In the genomic region with DNA sequence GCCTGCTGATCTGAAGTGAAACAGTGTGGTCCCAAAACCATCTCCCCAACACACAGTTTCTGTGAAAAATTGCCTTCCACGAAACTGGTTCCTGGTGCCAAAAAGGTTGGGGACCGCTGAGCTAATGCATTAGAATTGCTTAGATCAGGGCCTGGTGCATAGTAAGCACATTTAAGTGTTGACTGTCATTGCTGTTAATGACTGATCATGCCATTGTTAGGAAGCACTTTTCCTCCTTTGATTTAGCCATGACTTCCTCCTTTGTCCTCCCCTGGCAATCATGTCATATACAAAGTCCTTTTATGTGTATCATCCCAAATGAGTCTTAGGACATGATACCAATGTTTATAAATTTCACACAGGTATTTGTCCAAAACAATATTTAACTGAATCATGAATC, we compare ENCODE assay signal across 18 cellular contexts.
DNase-seq lines count a peak whose midpoint lies in the region; ATAC-seq, FAIRE-seq and TF ChIP-seq lines count a peak whose summit lies in the region.
"Had no signal": no experiment of that assay in that cellular context is flagged by ENCODE, and none has a peak within 500 bp of the region (broad histone marks: within the 10 kb centered on the region; RNA-seq: fewer than 3 reads in every experiment).

No MANE protein-coding gene starts in this region.

- POLR2A ChIA-PET in K562 (lab: Yijun Ruan, JAX) = interaction anchor here (1.7 kb wide), 1 partner anchor 145 kb away, joined by 5 read pairs; no protein-coding TSS in a partner anchor
- POLR2A ChIA-PET in HepG2 (lab: Yijun Ruan, JAX) = no interaction called here

- intact Hi-C loops in K562 (cut with micrococcal nuclease) (loop anchor here (5.0 kb wide), 1 partner anchor 195 kb away; no protein-coding TSS in a partner anchor), HepG2 (cut with micrococcal nuclease; ENCODE audit: unreplicated experiment) (loop anchor here (10.0 kb wide), 4 partner anchors 83 to 673 kb away; a partner anchor contains a TSS)

- H3K27ac ChIP-seq in HL-60 (replicated peaks) (peak overlapping the region; percentile 65), K562 (ENCODE audit: extremely low read depth, low read depth, low read length) (no peak overlapping the region), HepG2 (ENCODE audit: extremely low read length, insufficient read depth, low read length) (peak overlapping the region; percentile 2)
- H3K27ac ChIP-seq: 22Rv1 had no signal

- TF ChIP-seq EP300 in K562 (IDR thresholded peaks at IDR 0.05; ENCODE audit: low read length) (no peak), HepG2 (IDR thresholded peaks at IDR 0.05; ENCODE audit: low read depth in 2 of 2, low read length in 2 of 2) (no peak), HepG2 (CRISPR knock-in tag; IDR thresholded peaks at IDR 0.05; ENCODE audit: borderline replicate concordance) (no peak)

- no peak overlapping the region for H3K4me3 ChIP-seq in HL-60 (replicated peaks; ENCODE audit: insufficient read depth, low read length)
- H3K4me3 ChIP-seq in K562 = no peak overlapping the region
- H3K4me3 ChIP-seq in HepG2 (replicated peaks in 1 of 3; ENCODE audit: insufficient read depth in 1 of 3, low read depth in 2 of 3, low read length in 3 of 3) = no peak overlapping the region

- H3K9me1 ChIP-seq in K562 (ENCODE audit: control insufficient read depth, insufficient read depth, low read length) = no peaks in the 10 kb centered on the region

- TF ChIP-seq POLR2A in K562 (conservative IDR thresholded peaks at IDR 0.05) (no peak), HepG2 (IDR thresholded peaks at IDR 0.05; ENCODE audit: insufficient read depth in 1 of 2, low read depth in 2 of 2, low read length in 2 of 2) (no peak)

- H3K27me3 ChIP-seq in HL-60 (ENCODE audit: insufficient read depth, poor library complexity, severe bottlenecking) (no peaks in the 10 kb centered on the region), K562 (ENCODE audit: control insufficient read depth in 2 of 2, insufficient read depth in 2 of 2, low read length in 2 of 2) (no peaks in the 10 kb centered on the region), HepG2 (ENCODE audit: control insufficient read depth in 1 of 2, insufficient read depth in 2 of 2, low read length in 2 of 2) (no peaks in the 10 kb centered on the region)

- no peak for TF ChIP-seq CTCF in HL-60 (IDR thresholded peaks at IDR 0.05; ENCODE audit: insufficient read depth, low read length)
- no peak for TF ChIP-seq CTCF in K562 (IDR thresholded peaks at IDR 0.05 in 2 of 3, conservative IDR thresholded peaks at IDR 0.05 in 1 of 3; ENCODE audit: insufficient read depth in 2 of 3, low read depth in 1 of 3, low read length in 3 of 3)
- TF ChIP-seq CTCF in HepG2 (CRISPR knock-in tag; IDR thresholded peaks at IDR 0.05) = no peak

- no peak for FAIRE-seq in K562 (lab: Jason Lieb, UNC)
- FAIRE-seq in HepG2 (lab: Jason Lieb, UNC) = no peak
- no peak for FAIRE-seq in frontal cortex (lab: Jason Lieb, UNC)
- FAIRE-seq: D721Med, G401.6, GM12891 had no signal

- H3K36me3 ChIP-seq in K562 (ENCODE audit: control insufficient read depth, insufficient read depth, low read length) (no peaks in the 10 kb centered on the region), HepG2 (replicated peaks in 1 of 2; ENCODE audit: control insufficient read depth in 1 of 2, insufficient read depth in 2 of 2, low read length in 2 of 2) (no peaks in the 10 kb centered on the region)

- ATAC-seq in K562 = no peak
- peak; percentile 35 for ATAC-seq in HepG2
- ATAC-seq: CD8-positive, alpha-beta T cell had no signal

- TF ChIP-seq RAD21 in K562 (CRISPR knock-in tag; conservative IDR thresholded peaks at IDR 0.05 in 1 of 2, IDR thresholded peaks at IDR 0.05 in 1 of 2) (no peak), HepG2 (CRISPR knock-in tag; IDR thresholded peaks at IDR 0.05) (no peak)

- BruUV-seq in K562 (replicated peaks; lab: Mats Ljungman, UMichigan) (no TSS peak), HepG2 (replicated peaks; lab: Mats Ljungman, UMichigan) (no TSS peak)

- H2AFZ ChIP-seq in K562 (ENCODE audit: low read depth, low read length) (peak overlapping the region; percentile 15; the same call in 1 of the 2 replicates), HepG2 (ENCODE audit: low read length) (no peak overlapping the region)

- in situ Hi-C loops in K562 (cut with MboI) (loop anchor here (5.0 kb wide), 1 partner anchor 130 kb away; no protein-coding TSS in a partner anchor), HepG2 (cut with HindIII; ENCODE audit: extremely low pct_ligation_motif_present, low pct_unique_long_range_greater_than_20kb) (loop anchor here (10.0 kb wide), 1 partner anchor 123 kb away; no protein-coding TSS in a partner anchor)

- H3K4me2 ChIP-seq in K562 (ENCODE audit: insufficient read depth, low read length) = no peak overlapping the region
- peak overlapping the region; percentile 50 for H3K4me2 ChIP-seq in HepG2 (ENCODE audit: low read depth, low read length)

- no peak for DNase-seq in HL-60 (ENCODE audit: low read depth in 1 of 2, low spot score in 1 of 2)
- no peak for DNase-seq in K562 (ENCODE audit: extremely low read depth in 1 of 4, low spot score in 3 of 4)
- DNase-seq in HepG2 (ENCODE audit: low spot score) = no peak
- DNase-seq in pons (ENCODE audit: low spot score) = peak; percentile 3
- no peak for DNase-seq in frontal cortex (ENCODE audit: low spot score in 2 of 2)
- no peak for DNase-seq in activated CD4-positive, CD25-positive, alpha-beta regulatory T cell (lab: John Stamatoyannopoulos, UW)
- no peak for DNase-seq in NCI-H2227 treated with DMSO at 0.1 percent for 48 hours (lab: John Stamatoyannopoulos, UW)
- DNase-seq: CD8-positive, alpha-beta T cell; COR-L47; DMS153; DMS79 treated with DMSO at 0.1 percent for 48 hours; EL; GOT3; H9 had no signal

- 50% methylated on average over 2 of the region's 2 CpGs for WGBS in K562 (ENCODE audit: insufficient coverage, low coverage, missing lambda C conversion rate)
- WGBS in HepG2 (ENCODE audit: low lambda C conversion rate) = 32% methylated on average over 2 of the region's 2 CpGs

- H3K9ac ChIP-seq in K562 (ENCODE audit: insufficient read depth in 1 of 2, low read depth in 2 of 2, low read length in 2 of 2) (no peak overlapping the region), HepG2 (ENCODE audit: insufficient read depth, low read depth, low read length) (no peak overlapping the region)

- CTCF ChIA-PET in K562 (lab: Yijun Ruan, JAX; ENCODE audit: low intra/inter-chr PET ratio) = no interaction called here
- CTCF ChIA-PET in HepG2 (lab: Yijun Ruan, JAX; ENCODE audit: low intra/inter-chr PET ratio, low total read pairs) = no interaction called here

- H3K4me1 ChIP-seq in K562 (replicated peaks in 1 of 2; ENCODE audit: control insufficient read depth in 2 of 2, insufficient read depth in 2 of 2, low read length in 2 of 2) (peaks cover 3 to 30% of the 10 kb centered on the region in 2 experiments), HepG2 (ENCODE audit: insufficient read depth, low read length) (peaks cover 35% of the 10 kb centered on the region)

- no peaks in the 10 kb centered on the region for H3K9me3 ChIP-seq in K562 (replicated peaks; ENCODE audit: control insufficient read depth, insufficient read depth, low read depth, low read length)
- H3K9me3 ChIP-seq in HepG2 (ENCODE audit: low read length) = no peaks in the 10 kb centered on the region

- H4K20me1 ChIP-seq in K562 (replicated peaks; ENCODE audit: control insufficient read depth, insufficient read depth, low read length) (no peaks in the 10 kb centered on the region), HepG2 (ENCODE audit: insufficient read depth, low read length) (no peaks in the 10 kb centered on the region)

- H3K79me2 ChIP-seq in K562 (ENCODE audit: control insufficient read depth, insufficient read depth, low read length) = no peaks in the 10 kb centered on the region
- H3K79me2 ChIP-seq in HepG2 (ENCODE audit: insufficient read depth, low read length) = no peaks in the 10 kb centered on the region

TF ChIP-seq in K562, 482 proteins besides CTCF, POLR2A, EP300 and RAD21 (continues in another document):
- TF ChIP-seq, protein P1, sequence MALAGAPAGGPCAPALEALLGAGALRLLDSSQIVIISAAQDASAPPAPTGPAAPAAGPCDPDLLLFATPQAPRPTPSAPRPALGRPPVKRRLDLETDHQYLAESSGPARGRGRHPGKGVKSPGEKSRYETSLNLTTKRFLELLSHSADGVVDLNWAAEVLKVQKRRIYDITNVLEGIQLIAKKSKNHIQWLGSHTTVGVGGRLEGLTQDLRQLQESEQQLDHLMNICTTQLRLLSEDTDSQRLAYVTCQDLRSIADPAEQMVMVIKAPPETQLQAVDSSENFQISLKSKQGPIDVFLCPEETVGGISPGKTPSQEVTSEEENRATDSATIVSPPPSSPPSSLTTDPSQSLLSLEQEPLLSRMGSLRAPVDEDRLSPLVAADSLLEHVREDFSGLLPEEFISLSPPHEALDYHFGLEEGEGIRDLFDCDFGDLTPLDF (CRISPR knock-in tag; IDR thresholded peaks at IDR 0.05) = no peak
- TF ChIP-seq SMARCA4 (IDR thresholded peaks at IDR 0.05) = no peak
- TF ChIP-seq ASH1L (IDR thresholded peaks at IDR 0.05; ENCODE audit: borderline replicate concordance, low read depth, partially characterized antibody) = no peak
- TF ChIP-seq NR2F6 (CRISPR knock-in tag; IDR thresholded peaks at IDR 0.05) = no peak

TF ChIP-seq in HepG2, 621 proteins besides CTCF, POLR2A, EP300 and RAD21 (continues in another document):
- TF ChIP-seq ZNF510 (CRISPR knock-in tag; IDR thresholded peaks at IDR 0.05; ENCODE audit: low read depth) (no peak), TCF7 (IDR thresholded peaks at IDR 0.05; ENCODE audit: low read depth) (no peak)
